In genomic region chr11:34827239-34827638, GRCh38 we compare ENCODE assay signal across 17 cellular contexts.
DNase-seq lines count a peak whose midpoint lies in the region; ATAC-seq, FAIRE-seq and TF ChIP-seq lines count a peak whose summit lies in the region.
"Had no signal": no experiment of that assay in that cellular context is flagged by ENCODE, and none has a peak within 500 bp of the region (broad histone marks: within the 10 kb centered on the region; RNA-seq: fewer than 3 reads in every experiment).

No MANE protein-coding gene starts in this region.

- no peaks in the 10 kb centered on the region for H3K36me3 ChIP-seq in left lung
- H3K36me3 ChIP-seq: brain microvascular endothelial cell had no signal

- no peak overlapping the region for H3K4me3 Mint-ChIP-seq in activated T-helper 17 cell treated with anti-CD3 and anti-CD28 coated beads, Interleukin-2, amount 50 U/mL, for 72 hours
- H3K4me3 Mint-ChIP-seq: nephron had no signal

- H3K36me3 Mint-ChIP-seq in activated T-helper 17 cell treated with anti-CD3 and anti-CD28 coated beads, Interleukin-2, amount 50 U/mL, for 72 hours (ENCODE audit: low read depth): no peaks in the 10 kb centered on the region

- DNase-seq in GM12891 (ENCODE audit: insufficient read length, low spot score): no peak
- no peak for DNase-seq in left lung
- no peak for DNase-seq in nucleus accumbens (lab: John Stamatoyannopoulos, UW)
- DNase-seq in DMS 273 treated with DMSO at 0.1 percent for 48 hours (lab: John Stamatoyannopoulos, UW): no peak
- DNase-seq in OCI-M1 (lab: John Stamatoyannopoulos, UW): no peak
- DNase-seq: activated CD8-positive, alpha-beta memory T cell treated with anti-CD3 and anti-CD28 coated beads for 24 hours; brain microvascular endothelial cell; Caco-2; Karpas-422; NCI-H1436 treated with DMSO at 0.1 percent for 48 hours; stimulated activated CD4-positive, alpha-beta T cell treated with anti-CD3 and anti-CD28 coated beads, Interleukin-2, amount 100 ng/mL, for 48 hours had no signal

- no peaks in the 10 kb centered on the region for H3K27me3 Mint-ChIP-seq in activated T-helper 17 cell treated with anti-CD3 and anti-CD28 coated beads, Interleukin-2, amount 50 U/mL, for 72 hours

- no peaks in the 10 kb centered on the region for H3K27me3 ChIP-seq in left lung
- H3K27me3 ChIP-seq: brain microvascular endothelial cell had no signal

- ATAC-seq in GM21526 (IDR thresholded peaks at IDR 0.05; ENCODE audit: low FRiP score, unreplicated experiment): peak; percentile 59
- ATAC-seq in HG03442 (IDR thresholded peaks at IDR 0.05; ENCODE audit: unreplicated experiment): peak; percentile 65
- ATAC-seq in left lung: peak; percentile 45
- no peak for ATAC-seq in activated T-helper 17 cell treated with anti-CD3 and anti-CD28 coated beads, Interleukin-2, amount 50 U/mL, for 72 hours (replicated peaks)
- ATAC-seq: SK-N-SH treated with all-trans-retinoic acid at 6 μM for 48 hours had no signal

- peak overlapping the region in 1 of 2 donors; percentile 33 for H3K27ac ChIP-seq in left lung
- H3K27ac ChIP-seq: brain microvascular endothelial cell had no signal

- FAIRE-seq in GM12891 (lab: Jason Lieb, UNC): peak; percentile 84

- no peaks in the 10 kb centered on the region for H3K4me1 Mint-ChIP-seq in activated T-helper 17 cell treated with anti-CD3 and anti-CD28 coated beads, Interleukin-2, amount 50 U/mL, for 72 hours

- H3K4me1 ChIP-seq in left lung: peaks cover 0 to 7% of the 10 kb centered on the region in 2 donors

- no peaks in the 10 kb centered on the region for H3K9me3 ChIP-seq in left lung
- H3K9me3 ChIP-seq: Caco-2 had no signal

- H3K9me3 Mint-ChIP-seq in activated T-helper 17 cell treated with anti-CD3 and anti-CD28 coated beads, Interleukin-2, amount 50 U/mL, for 72 hours: no peaks in the 10 kb centered on the region
- H3K9me3 Mint-ChIP-seq: nephron had no signal

- intact Hi-C loops in left lung (cut with DNase I): no loop called here

- no peak for TF ChIP-seq CTCF in left lung (IDR thresholded peaks at IDR 0.05)

- H3K27ac Mint-ChIP-seq in activated T-helper 17 cell treated with anti-CD3 and anti-CD28 coated beads, Interleukin-2, amount 50 U/mL, for 72 hours: no peak overlapping the region

- no peak overlapping the region for H3K4me3 ChIP-seq in left lung
- H3K4me3 ChIP-seq: lung had no signal

- TF ChIP-seq POLR2A in GM12891 (IDR thresholded peaks at IDR 0.05; ENCODE audit: low read depth, low read length): no peak

TF ChIP-seq in GM12891, 5 proteins besides CTCF, POLR2A, EP300 and RAD21:
- peak; percentile 86 for TF ChIP-seq SPI1 (IDR thresholded peaks at IDR 0.05; ENCODE audit: low read depth, low read length)
- TF ChIP-seq POLR2AphosphoS5 (IDR thresholded peaks at IDR 0.05; ENCODE audit: low read depth, low read length): no peak
- TF ChIP-seq POU2F2 (IDR thresholded peaks at IDR 0.05; ENCODE audit: low read depth, low read length): no peak
- no peak for TF ChIP-seq PAX5 (IDR thresholded peaks at IDR 0.05; ENCODE audit: insufficient read depth, low read length, severe bottlenecking)
- TF ChIP-seq TAF1 (IDR thresholded peaks at IDR 0.05; ENCODE audit: low read depth, low read length): no peak
TF ChIP-seq in GM12891: peak in this region for 1.
